In the genomic region with DNA sequence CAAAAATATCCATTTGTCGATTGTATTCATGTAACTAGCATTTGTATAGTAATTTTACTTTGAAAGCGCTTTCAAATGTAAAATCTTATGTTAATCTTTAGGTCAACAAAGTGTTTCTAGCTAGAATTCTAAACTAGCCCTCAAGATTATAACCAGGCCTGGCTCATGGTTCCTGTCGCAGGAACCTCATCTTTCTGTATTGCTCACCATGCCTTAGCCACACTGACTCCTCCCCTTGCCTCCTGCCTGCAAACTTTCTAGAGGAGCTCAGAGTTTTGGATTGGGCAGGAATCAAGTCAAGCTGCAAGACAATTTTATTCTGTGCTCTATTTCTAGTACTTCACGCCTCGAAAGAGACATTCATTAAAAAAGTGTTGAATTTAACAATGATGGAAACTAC, we compare ENCODE assay signal across 19 cellular contexts.
DNase-seq lines count a peak whose midpoint lies in the region; FAIRE-seq and TF ChIP-seq lines count a peak whose summit lies in the region.
"Had no signal": no experiment of that assay in that cellular context is flagged by ENCODE, and none has a peak within 500 bp of the region (broad histone marks: within the 10 kb centered on the region; RNA-seq: fewer than 3 reads in every experiment).

No MANE protein-coding gene starts in this region.

- FAIRE-seq in HTR-8/SVneo (lab: Jason Lieb, UNC): peak; percentile 76

- H3K4me1 Mint-ChIP-seq in activated CD4-positive, alpha-beta T cell treated with anti-CD3 and anti-CD28 coated beads, Interleukin-2, amount 10 ng/mL, durations not matched to agents 24 days and 14 days: peaks cover 15% of the 10 kb centered on the region
- H3K4me1 Mint-ChIP-seq in mesothelial cell of epicardium: peaks cover 34% of the 10 kb centered on the region

- H3K27me3 Mint-ChIP-seq in activated CD4-positive, alpha-beta T cell treated with anti-CD3 and anti-CD28 coated beads, Interleukin-2, amount 10 ng/mL, durations not matched to agents 24 days and 14 days: no peaks in the 10 kb centered on the region
- no peaks in the 10 kb centered on the region for H3K27me3 Mint-ChIP-seq in mesothelial cell of epicardium (ENCODE audit: low read depth)
- H3K27me3 Mint-ChIP-seq: CD4-positive, CD25-positive, alpha-beta regulatory T cell had no signal

- no peaks in the 10 kb centered on the region for H3K36me3 ChIP-seq in colonic mucosa
- H3K36me3 ChIP-seq: BE2C had no signal

- no peaks in the 10 kb centered on the region for H3K4me1 ChIP-seq in colonic mucosa

- no peak overlapping the region for H3K4me3 Mint-ChIP-seq in activated CD4-positive, alpha-beta T cell treated with anti-CD3 and anti-CD28 coated beads, Interleukin-2, amount 10 ng/mL, durations not matched to agents 24 days and 14 days
- no peak overlapping the region for H3K4me3 Mint-ChIP-seq in mesothelial cell of epicardium
- H3K4me3 Mint-ChIP-seq: CD4-positive, CD25-positive, alpha-beta regulatory T cell had no signal

- DNase-seq in activated CD4-positive, alpha-beta T cell treated with anti-CD3 and anti-CD28 coated beads, Interleukin-2, amount 10 ng/mL, durations not matched to agents 24 days and 14 days: no peak
- DNase-seq in activated CD4-positive, alpha-beta T cell treated with anti-CD3 and anti-CD28 coated beads for 4 hours: no peak
- DNase-seq in HTR-8/SVneo (ENCODE audit: insufficient read length, low spot score): no peak
- DNase-seq in amniotic epithelial cell (ENCODE audit: low read depth): peak; percentile 35
- no peak for DNase-seq in mesothelial cell of epicardium (ENCODE audit: low spot score in 2 of 2, unreplicated experiment in 2 of 2)
- no peak for DNase-seq in colonic mucosa
- no peak for DNase-seq in caudate nucleus (lab: John Stamatoyannopoulos, UW)
- DNase-seq in NCI-H187 treated with DMSO at 0.1 percent for 48 hours (lab: John Stamatoyannopoulos, UW): no peak
- DNase-seq: 8988T; BE2C; CD4-positive, CD25-positive, alpha-beta regulatory T cell; COR-L47; MV-4-11; NCI-H1694 treated with DMSO at 0.1 percent for 48 hours; NCI-H2107; NCI-H510A; NCI-H774; OCI-M1; SHP77 had no signal

- H3K9ac ChIP-seq in colonic mucosa (ENCODE audit: low read depth in 2 of 2, low read length in 2 of 2): no peak overlapping the region

- H3K9me3 Mint-ChIP-seq in activated CD4-positive, alpha-beta T cell treated with anti-CD3 and anti-CD28 coated beads, Interleukin-2, amount 10 ng/mL, durations not matched to agents 24 days and 14 days: no peaks in the 10 kb centered on the region
- H3K9me3 Mint-ChIP-seq in mesothelial cell of epicardium: no peaks in the 10 kb centered on the region
- H3K9me3 Mint-ChIP-seq: CD4-positive, CD25-positive, alpha-beta regulatory T cell had no signal

- no peak overlapping the region for H3K27ac ChIP-seq in colonic mucosa
- no peak overlapping the region for H3K27ac ChIP-seq in caudate nucleus (ENCODE audit: low read depth, low read length)

- no peak overlapping the region for H3K4me3 ChIP-seq in colonic mucosa

- intact Hi-C loops in activated CD4-positive, alpha-beta T cell treated with anti-CD3 and anti-CD28 coated beads, Interleukin-2, amount 10 ng/mL, durations not matched to agents 24 days and 14 days (cut with micrococcal nuclease): no loop called here
- intact Hi-C loops in colonic mucosa (cut with DNase I): no loop called here

- no peaks in the 10 kb centered on the region for H3K27me3 ChIP-seq in colonic mucosa
- H3K27me3 ChIP-seq: BE2C had no signal

- H3K27ac Mint-ChIP-seq in activated CD4-positive, alpha-beta T cell treated with anti-CD3 and anti-CD28 coated beads, Interleukin-2, amount 10 ng/mL, durations not matched to agents 24 days and 14 days: peak overlapping the region; percentile 22
- peak overlapping the region; percentile 22 for H3K27ac Mint-ChIP-seq in mesothelial cell of epicardium
- H3K27ac Mint-ChIP-seq: CD4-positive, CD25-positive, alpha-beta regulatory T cell had no signal

- peaks cover 5% of the 10 kb centered on the region for H3K36me3 Mint-ChIP-seq in activated CD4-positive, alpha-beta T cell treated with anti-CD3 and anti-CD28 coated beads, Interleukin-2, amount 10 ng/mL, durations not matched to agents 24 days and 14 days (ENCODE audit: low read depth)
- peaks cover 12% of the 10 kb centered on the region for H3K36me3 Mint-ChIP-seq in mesothelial cell of epicardium

- no peaks in the 10 kb centered on the region for H3K9me3 ChIP-seq in colonic mucosa
- H3K9me3 ChIP-seq: BE2C had no signal

- TF ChIP-seq CTCF in mesothelial cell of epicardium (IDR thresholded peaks at IDR 0.05; ENCODE audit: unreplicated experiment) (no peak), colonic mucosa (IDR thresholded peaks at IDR 0.05) (no peak)
